ENCODE assay signal across 1 cellular context in genomic region chr19:48954595-48955307, GRCh38.
A peak's percentile ranks its signal among the peaks of the same experiment; 100 is the strongest.
TF ChIP-seq lines count a peak whose summit lies in the region.

BAX (plus strand) TSS chr19:48954875; CDS start chr19:48954929, 54 bp downstream.

TF ChIP-seq in HCT116, 20 proteins besides CTCF, POLR2A, EP300 and RAD21 (continued from another document):
- TF ChIP-seq EGR1 (IDR thresholded peaks at IDR 0.05; ENCODE audit: low read depth) (no peak), FOSL1 (IDR thresholded peaks at IDR 0.05; ENCODE audit: low read depth) (no peak), ATF3 (IDR thresholded peaks at IDR 0.05) (no peak), YY1 (IDR thresholded peaks at IDR 0.05; ENCODE audit: extremely low read depth, insufficient replicate concordance, low read depth, low read length) (peak; percentile 99), SP1 (IDR thresholded peaks at IDR 0.05; ENCODE audit: low read depth) (peak; percentile 52), MAX (IDR thresholded peaks at IDR 0.05) (peak; percentile 94), POLR2AphosphoS5 (IDR thresholded peaks at IDR 0.05; ENCODE audit: low read depth, low read length) (peak; percentile 71; the same call in 1 of the 2 replicates), ZBTB33 (IDR thresholded peaks at IDR 0.05; ENCODE audit: extremely low read depth, insufficient replicate concordance, low read length) (peak; percentile 85)
